Comparison of ENCODE assay signal across 1 cellular context in the genomic region with DNA sequence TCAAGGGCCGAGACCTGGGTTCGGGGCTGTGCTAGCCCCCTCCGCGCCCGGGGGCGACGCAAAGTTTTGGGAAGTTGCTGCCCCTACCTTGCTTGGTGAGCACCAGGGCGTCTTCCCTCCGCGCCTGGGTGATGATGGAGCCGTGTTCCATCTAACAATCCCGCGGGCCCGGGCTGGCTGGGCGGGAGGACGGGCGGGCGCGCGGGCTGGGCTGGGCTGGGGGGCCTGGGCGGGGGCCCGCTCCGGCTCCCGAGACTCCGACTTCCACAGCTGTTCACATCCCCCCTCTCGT.
TF ChIP-seq lines count a peak whose summit lies in the region.

No MANE protein-coding gene starts in this region.

TF ChIP-seq in IMR-90, 13 proteins besides CTCF, POLR2A, EP300 and RAD21 (continued from another document):
- no peak for TF ChIP-seq ELK1 (IDR thresholded peaks at IDR 0.05; ENCODE audit: borderline replicate concordance, low read depth, low read length)
- TF ChIP-seq FOS (IDR thresholded peaks at IDR 0.05; ENCODE audit: low read depth, low read length): no peak
- no peak for TF ChIP-seq CEBPB (IDR thresholded peaks at IDR 0.05; ENCODE audit: low read depth, low read length)
- TF ChIP-seq MXI1 (IDR thresholded peaks at IDR 0.05; ENCODE audit: borderline replicate concordance, low read depth, low read length): no peak
- TF ChIP-seq MAZ (IDR thresholded peaks at IDR 0.05; ENCODE audit: borderline replicate concordance, low read depth, low read length): no peak
- no peak for TF ChIP-seq NFE2L2 (IDR thresholded peaks at IDR 0.05; ENCODE audit: low read depth, low read length)
- TF ChIP-seq SMC3 (IDR thresholded peaks at IDR 0.05; ENCODE audit: low read depth, low read length): no peak
- no peak for TF ChIP-seq CHD1 (IDR thresholded peaks at IDR 0.05; ENCODE audit: low read depth, low read length)
- TF ChIP-seq, protein P1, sequence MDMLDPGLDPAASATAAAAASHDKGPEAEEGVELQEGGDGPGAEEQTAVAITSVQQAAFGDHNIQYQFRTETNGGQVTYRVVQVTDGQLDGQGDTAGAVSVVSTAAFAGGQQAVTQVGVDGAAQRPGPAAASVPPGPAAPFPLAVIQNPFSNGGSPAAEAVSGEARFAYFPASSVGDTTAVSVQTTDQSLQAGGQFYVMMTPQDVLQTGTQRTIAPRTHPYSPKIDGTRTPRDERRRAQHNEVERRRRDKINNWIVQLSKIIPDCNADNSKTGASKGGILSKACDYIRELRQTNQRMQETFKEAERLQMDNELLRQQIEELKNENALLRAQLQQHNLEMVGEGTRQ (IDR thresholded peaks at IDR 0.05; ENCODE audit: low read depth, low read length): no peak
